ENCODE assay signal across 1 cellular context in the genomic region with DNA sequence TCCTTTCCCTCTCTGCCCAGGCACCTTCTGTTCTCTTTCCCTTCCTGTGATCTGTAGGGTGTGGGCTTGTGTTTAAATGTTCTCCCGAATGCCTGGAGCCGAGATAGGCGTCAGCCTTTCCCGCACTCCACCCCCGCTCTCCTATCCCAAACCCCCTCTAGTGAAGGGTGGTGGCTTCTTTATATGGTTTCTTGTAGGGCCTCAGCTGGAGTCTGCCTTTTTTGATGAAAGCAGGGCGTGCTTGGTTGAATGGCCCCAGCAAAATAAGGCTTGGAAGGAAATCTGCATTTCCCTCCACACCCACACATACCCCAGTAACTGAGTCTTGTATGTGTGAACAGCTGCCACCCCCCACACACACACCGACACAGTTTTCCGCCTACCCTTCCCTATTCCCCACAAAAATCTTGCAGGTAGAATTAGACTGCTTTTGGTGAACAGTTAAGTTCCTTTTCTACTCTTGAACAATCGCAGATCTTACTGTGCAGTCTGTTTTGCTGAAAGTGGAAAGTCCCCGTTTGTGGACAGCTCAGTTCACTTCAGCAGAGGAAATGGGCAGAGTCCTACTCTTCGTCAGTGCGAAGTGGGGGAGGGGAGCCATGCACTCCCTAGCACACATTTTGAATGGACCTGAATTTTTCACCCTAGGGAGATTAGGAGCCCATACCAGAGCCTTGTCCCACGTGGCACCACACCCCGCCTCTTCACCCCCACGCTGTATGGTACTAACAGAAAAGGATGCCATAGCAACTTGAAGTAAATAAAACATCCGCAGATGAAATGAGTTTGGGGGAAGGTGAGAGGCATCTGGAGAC.
TF ChIP-seq lines count a peak whose summit lies in the region.

No MANE protein-coding gene starts in this region.

TF ChIP-seq in GM12878, 131 proteins besides CTCF, POLR2A, EP300 and RAD21 (continued from another document and continues in another):
- TF ChIP-seq, protein P1, sequence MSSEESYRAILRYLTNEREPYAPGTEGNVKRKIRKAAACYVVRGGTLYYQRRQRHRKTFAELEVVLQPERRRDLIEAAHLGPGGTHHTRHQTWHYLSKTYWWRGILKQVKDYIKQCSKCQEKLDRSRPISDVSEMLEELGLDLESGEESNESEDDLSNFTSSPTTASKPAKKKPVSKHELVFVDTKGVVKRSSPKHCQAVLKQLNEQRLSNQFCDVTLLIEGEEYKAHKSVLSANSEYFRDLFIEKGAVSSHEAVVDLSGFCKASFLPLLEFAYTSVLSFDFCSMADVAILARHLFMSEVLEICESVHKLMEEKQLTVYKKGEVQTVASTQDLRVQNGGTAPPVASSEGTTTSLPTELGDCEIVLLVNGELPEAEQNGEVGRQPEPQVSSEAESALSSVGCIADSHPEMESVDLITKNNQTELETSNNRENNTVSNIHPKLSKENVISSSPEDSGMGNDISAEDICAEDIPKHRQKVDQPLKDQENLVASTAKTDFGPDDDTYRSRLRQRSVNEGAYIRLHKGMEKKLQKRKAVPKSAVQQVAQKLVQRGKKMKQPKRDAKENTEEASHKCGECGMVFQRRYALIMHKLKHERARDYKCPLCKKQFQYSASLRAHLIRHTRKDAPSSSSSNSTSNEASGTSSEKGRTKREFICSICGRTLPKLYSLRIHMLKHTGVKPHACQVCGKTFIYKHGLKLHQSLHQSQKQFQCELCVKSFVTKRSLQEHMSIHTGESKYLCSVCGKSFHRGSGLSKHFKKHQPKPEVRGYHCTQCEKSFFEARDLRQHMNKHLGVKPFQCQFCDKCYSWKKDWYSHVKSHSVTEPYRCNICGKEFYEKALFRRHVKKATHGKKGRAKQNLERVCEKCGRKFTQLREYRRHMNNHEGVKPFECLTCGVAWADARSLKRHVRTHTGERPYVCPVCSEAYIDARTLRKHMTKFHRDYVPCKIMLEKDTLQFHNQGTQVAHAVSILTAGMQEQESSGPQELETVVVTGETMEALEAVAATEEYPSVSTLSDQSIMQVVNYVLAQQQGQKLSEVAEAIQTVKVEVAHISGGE (CRISPR knock-in tag; IDR thresholded peaks at IDR 0.05), result no peak
- no peak for TF ChIP-seq YBX1 (IDR thresholded peaks at IDR 0.05)
- no peak for TF ChIP-seq ESRRA (IDR thresholded peaks at IDR 0.05; ENCODE audit: low read length)
- peak; percentile 25; the same call in 1 of the 2 replicates for TF ChIP-seq EED (IDR thresholded peaks at IDR 0.05; ENCODE audit: low read depth)
- TF ChIP-seq, protein P2, sequence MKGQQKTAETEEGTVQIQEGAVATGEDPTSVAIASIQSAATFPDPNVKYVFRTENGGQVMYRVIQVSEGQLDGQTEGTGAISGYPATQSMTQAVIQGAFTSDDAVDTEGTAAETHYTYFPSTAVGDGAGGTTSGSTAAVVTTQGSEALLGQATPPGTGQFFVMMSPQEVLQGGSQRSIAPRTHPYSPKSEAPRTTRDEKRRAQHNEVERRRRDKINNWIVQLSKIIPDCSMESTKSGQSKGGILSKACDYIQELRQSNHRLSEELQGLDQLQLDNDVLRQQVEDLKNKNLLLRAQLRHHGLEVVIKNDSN (IDR thresholded peaks at IDR 0.05; ENCODE audit: borderline replicate concordance, extremely low read length, insufficient read depth, low read depth, low read length), result peak; percentile 30
- no peak for TF ChIP-seq TCF7 (IDR thresholded peaks at IDR 0.05; ENCODE audit: borderline replicate concordance)
- peak; percentile 21; the same call in 1 of the 2 replicates for TF ChIP-seq ZNF207 (IDR thresholded peaks at IDR 0.05; ENCODE audit: borderline replicate concordance)
- no peak for TF ChIP-seq SUZ12 (IDR thresholded peaks at IDR 0.05; ENCODE audit: unreplicated experiment)
- peak; percentile 85; the same call in 1 of the 2 replicates for TF ChIP-seq NBN (IDR thresholded peaks at IDR 0.05)
- no peak; the same call in 1 of the 2 replicates for TF ChIP-seq WRNIP1 (IDR thresholded peaks at IDR 0.05; ENCODE audit: borderline replicate concordance, low read depth, low read length)
- no peak for TF ChIP-seq MYB (IDR thresholded peaks at IDR 0.05; ENCODE audit: borderline replicate concordance, low read depth, low read length)
- TF ChIP-seq HDAC6 (IDR thresholded peaks at IDR 0.05; ENCODE audit: unreplicated experiment), result peak; percentile 38
- peak; percentile 39 for TF ChIP-seq SMAD1 (IDR thresholded peaks at IDR 0.05; ENCODE audit: low read depth, partially characterized antibody)
- TF ChIP-seq BRCA1 (IDR thresholded peaks at IDR 0.05; ENCODE audit: low read depth, low read length), result no peak
- TF ChIP-seq, protein P3, sequence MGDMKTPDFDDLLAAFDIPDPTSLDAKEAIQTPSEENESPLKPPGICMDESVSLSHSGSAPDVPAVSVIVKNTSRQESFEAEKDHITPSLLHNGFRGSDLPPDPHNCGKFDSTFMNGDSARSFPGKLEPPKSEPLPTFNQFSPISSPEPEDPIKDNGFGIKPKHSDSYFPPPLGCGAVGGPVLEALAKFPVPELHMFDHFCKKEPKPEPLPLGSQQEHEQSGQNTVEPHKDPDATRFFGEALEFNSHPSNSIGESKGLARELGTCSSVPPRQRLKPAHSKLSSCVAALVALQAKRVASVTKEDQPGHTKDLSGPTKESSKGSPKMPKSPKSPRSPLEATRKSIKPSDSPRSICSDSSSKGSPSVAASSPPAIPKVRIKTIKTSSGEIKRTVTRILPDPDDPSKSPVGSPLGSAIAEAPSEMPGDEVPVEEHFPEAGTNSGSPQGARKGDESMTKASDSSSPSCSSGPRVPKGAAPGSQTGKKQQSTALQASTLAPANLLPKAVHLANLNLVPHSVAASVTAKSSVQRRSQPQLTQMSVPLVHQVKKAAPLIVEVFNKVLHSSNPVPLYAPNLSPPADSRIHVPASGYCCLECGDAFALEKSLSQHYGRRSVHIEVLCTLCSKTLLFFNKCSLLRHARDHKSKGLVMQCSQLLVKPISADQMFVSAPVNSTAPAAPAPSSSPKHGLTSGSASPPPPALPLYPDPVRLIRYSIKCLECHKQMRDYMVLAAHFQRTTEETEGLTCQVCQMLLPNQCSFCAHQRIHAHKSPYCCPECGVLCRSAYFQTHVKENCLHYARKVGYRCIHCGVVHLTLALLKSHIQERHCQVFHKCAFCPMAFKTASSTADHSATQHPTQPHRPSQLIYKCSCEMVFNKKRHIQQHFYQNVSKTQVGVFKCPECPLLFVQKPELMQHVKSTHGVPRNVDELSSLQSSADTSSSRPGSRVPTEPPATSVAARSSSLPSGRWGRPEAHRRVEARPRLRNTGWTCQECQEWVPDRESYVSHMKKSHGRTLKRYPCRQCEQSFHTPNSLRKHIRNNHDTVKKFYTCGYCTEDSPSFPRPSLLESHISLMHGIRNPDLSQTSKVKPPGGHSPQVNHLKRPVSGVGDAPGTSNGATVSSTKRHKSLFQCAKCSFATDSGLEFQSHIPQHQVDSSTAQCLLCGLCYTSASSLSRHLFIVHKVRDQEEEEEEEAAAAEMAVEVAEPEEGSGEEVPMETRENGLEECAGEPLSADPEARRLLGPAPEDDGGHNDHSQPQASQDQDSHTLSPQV (IDR thresholded peaks at IDR 0.05), result no peak
- peak; percentile 92 for TF ChIP-seq SIN3A (IDR thresholded peaks at IDR 0.05; ENCODE audit: low read depth, low read length)
- no peak for TF ChIP-seq NFXL1 (IDR thresholded peaks at IDR 0.05; ENCODE audit: borderline replicate concordance)
- peak; percentile 37; the same call in 1 of the 2 replicates for TF ChIP-seq ATF7 (IDR thresholded peaks at IDR 0.05; ENCODE audit: low read depth)
- TF ChIP-seq CEBPB (IDR thresholded peaks at IDR 0.05; ENCODE audit: borderline replicate concordance in 1 of 2, low read depth in 2 of 2, low read length in 2 of 2), result peak in 1 of 2 experiments; percentile 68; a peak in 1 of 4 replicates
- TF ChIP-seq, protein P4, sequence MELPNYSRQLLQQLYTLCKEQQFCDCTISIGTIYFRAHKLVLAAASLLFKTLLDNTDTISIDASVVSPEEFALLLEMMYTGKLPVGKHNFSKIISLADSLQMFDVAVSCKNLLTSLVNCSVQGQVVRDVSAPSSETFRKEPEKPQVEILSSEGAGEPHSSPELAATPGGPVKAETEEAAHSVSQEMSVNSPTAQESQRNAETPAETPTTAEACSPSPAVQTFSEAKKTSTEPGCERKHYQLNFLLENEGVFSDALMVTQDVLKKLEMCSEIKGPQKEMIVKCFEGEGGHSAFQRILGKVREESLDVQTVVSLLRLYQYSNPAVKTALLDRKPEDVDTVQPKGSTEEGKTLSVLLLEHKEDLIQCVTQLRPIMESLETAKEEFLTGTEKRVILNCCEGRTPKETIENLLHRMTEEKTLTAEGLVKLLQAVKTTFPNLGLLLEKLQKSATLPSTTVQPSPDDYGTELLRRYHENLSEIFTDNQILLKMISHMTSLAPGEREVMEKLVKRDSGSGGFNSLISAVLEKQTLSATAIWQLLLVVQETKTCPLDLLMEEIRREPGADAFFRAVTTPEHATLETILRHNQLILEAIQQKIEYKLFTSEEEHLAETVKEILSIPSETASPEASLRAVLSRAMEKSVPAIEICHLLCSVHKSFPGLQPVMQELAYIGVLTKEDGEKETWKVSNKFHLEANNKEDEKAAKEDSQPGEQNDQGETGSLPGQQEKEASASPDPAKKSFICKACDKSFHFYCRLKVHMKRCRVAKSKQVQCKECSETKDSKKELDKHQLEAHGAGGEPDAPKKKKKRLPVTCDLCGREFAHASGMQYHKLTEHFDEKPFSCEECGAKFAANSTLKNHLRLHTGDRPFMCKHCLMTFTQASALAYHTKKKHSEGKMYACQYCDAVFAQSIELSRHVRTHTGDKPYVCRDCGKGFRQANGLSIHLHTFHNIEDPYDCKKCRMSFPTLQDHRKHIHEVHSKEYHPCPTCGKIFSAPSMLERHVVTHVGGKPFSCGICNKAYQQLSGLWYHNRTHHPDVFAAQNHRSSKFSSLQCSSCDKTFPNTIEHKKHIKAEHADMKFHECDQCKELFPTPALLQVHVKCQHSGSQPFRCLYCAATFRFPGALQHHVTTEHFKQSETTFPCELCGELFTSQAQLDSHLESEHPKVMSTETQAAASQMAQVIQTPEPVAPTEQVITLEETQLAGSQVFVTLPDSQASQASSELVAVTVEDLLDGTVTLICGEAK (IDR thresholded peaks at IDR 0.05; ENCODE audit: borderline replicate concordance), result no peak
- no peak for TF ChIP-seq CHD1 (IDR thresholded peaks at IDR 0.05; ENCODE audit: low read depth, low read length)
- no peak; the same call in 1 of the 2 replicates for TF ChIP-seq YY1 (IDR thresholded peaks at IDR 0.05; ENCODE audit: low read depth, low read length)
- TF ChIP-seq, protein P5, sequence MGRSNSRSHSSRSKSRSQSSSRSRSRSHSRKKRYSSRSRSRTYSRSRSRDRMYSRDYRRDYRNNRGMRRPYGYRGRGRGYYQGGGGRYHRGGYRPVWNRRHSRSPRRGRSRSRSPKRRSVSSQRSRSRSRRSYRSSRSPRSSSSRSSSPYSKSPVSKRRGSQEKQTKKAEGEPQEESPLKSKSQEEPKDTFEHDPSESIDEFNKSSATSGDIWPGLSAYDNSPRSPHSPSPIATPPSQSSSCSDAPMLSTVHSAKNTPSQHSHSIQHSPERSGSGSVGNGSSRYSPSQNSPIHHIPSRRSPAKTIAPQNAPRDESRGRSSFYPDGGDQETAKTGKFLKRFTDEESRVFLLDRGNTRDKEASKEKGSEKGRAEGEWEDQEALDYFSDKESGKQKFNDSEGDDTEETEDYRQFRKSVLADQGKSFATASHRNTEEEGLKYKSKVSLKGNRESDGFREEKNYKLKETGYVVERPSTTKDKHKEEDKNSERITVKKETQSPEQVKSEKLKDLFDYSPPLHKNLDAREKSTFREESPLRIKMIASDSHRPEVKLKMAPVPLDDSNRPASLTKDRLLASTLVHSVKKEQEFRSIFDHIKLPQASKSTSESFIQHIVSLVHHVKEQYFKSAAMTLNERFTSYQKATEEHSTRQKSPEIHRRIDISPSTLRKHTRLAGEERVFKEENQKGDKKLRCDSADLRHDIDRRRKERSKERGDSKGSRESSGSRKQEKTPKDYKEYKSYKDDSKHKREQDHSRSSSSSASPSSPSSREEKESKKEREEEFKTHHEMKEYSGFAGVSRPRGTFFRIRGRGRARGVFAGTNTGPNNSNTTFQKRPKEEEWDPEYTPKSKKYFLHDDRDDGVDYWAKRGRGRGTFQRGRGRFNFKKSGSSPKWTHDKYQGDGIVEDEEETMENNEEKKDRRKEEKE (IDR thresholded peaks at IDR 0.05), result no peak
- TF ChIP-seq, protein P6, sequence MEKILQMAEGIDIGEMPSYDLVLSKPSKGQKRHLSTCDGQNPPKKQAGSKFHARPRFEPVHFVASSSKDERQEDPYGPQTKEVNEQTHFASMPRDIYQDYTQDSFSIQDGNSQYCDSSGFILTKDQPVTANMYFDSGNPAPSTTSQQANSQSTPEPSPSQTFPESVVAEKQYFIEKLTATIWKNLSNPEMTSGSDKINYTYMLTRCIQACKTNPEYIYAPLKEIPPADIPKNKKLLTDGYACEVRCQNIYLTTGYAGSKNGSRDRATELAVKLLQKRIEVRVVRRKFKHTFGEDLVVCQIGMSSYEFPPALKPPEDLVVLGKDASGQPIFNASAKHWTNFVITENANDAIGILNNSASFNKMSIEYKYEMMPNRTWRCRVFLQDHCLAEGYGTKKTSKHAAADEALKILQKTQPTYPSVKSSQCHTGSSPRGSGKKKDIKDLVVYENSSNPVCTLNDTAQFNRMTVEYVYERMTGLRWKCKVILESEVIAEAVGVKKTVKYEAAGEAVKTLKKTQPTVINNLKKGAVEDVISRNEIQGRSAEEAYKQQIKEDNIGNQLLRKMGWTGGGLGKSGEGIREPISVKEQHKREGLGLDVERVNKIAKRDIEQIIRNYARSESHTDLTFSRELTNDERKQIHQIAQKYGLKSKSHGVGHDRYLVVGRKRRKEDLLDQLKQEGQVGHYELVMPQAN (conservative IDR thresholded peaks at IDR 0.05), result peak; percentile 83; the same call in 1 of the 2 replicates
- TF ChIP-seq ZBED1 (IDR thresholded peaks at IDR 0.05; ENCODE audit: borderline replicate concordance), result peak; percentile 45; the same call in 1 of the 2 replicates
- peak; percentile 53; the same call in 1 of the 2 replicates for TF ChIP-seq SMAD5 (IDR thresholded peaks at IDR 0.05; ENCODE audit: low read depth)
- no peak for TF ChIP-seq TCF12 (IDR thresholded peaks at IDR 0.05; ENCODE audit: low read depth, low read length)
- TF ChIP-seq, protein P7, sequence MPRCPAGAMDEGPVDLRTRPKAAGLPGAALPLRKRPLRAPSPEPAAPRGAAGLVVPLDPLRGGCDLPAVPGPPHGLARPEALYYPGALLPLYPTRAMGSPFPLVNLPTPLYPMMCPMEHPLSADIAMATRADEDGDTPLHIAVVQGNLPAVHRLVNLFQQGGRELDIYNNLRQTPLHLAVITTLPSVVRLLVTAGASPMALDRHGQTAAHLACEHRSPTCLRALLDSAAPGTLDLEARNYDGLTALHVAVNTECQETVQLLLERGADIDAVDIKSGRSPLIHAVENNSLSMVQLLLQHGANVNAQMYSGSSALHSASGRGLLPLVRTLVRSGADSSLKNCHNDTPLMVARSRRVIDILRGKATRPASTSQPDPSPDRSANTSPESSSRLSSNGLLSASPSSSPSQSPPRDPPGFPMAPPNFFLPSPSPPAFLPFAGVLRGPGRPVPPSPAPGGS (IDR thresholded peaks at IDR 0.05; ENCODE audit: borderline replicate concordance, insufficient read depth, low read depth, low read length, poor library complexity, severe bottlenecking), result no peak
- peak; percentile 87 for TF ChIP-seq CHD2 (IDR thresholded peaks at IDR 0.05; ENCODE audit: borderline replicate concordance, low read depth, low read length)
- peak; percentile 74 for TF ChIP-seq SP1 (IDR thresholded peaks at IDR 0.05; ENCODE audit: low read depth, low read length)
- no peak for TF ChIP-seq EZH2 (IDR thresholded peaks at IDR 0.05; ENCODE audit: borderline replicate concordance, control insufficient read depth, low read depth, low read length)
- TF ChIP-seq BCL11A (IDR thresholded peaks at IDR 0.05; ENCODE audit: low read depth, low read length), result peak; percentile 43; the same call in 1 of the 2 replicates
